ENCODE assay signal across 25 cellular contexts in the genomic region with DNA sequence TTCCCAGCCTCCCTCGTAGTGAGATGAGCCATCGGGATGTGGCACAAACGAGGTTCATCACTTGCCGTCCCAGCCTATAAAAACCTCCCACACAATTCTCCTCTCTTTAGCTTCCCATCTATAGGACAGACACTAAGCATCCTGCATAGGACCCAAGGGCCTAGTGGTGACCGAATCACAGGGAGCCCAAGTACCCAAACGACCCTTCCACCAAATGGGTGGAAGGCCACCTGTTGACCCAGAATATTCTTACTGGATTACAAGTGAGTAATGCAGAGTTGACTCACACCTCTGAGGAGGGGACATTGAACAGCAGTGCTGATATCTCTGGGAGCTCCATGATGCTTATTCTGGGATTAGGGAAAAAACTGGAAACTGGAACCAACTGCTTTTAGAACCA.
"Had no signal": no experiment of that assay in that cellular context is flagged by ENCODE, and none has a peak within 500 bp of the region (broad histone marks: within the 10 kb centered on the region; RNA-seq: fewer than 3 reads in every experiment).

No MANE protein-coding gene starts in this region.

- H3K36me3 ChIP-seq: MG63, WERI-Rb-1 had no signal

- H3K9me3 ChIP-seq: MG63 had no signal

- DNase-seq: activated CD4-positive, alpha-beta memory T cell treated with anti-CD3 and anti-CD28 coated beads, Interleukin-2, amount 10 ng/mL, durations not matched to agents 7 days and 5 days; activated CD4-positive, alpha-beta T cell treated with anti-CD3 and anti-CD28 coated beads for 36 hours; activated CD4-positive, alpha-beta T cell treated with anti-CD3 and anti-CD28 coated beads, Interleukin-2, amount 50 U/mL, for 1 hour; activated gamma-delta T cell; activated naive CD4-positive, alpha-beta T cell treated with anti-CD3 and anti-CD28 coated beads for 36 hours; activated T-cell treated with anti-CD3 and anti-CD28 coated beads for 4 hours; activated T-cell treated with anti-CD3 and anti-CD28 coated beads, Interleukin-2, amount 50 U/mL, for 48 hours; amygdala; MG63; MV-4-11; NCI-H1092 treated with DMSO at 0.1 percent for 48 hours; NCI-H1694; NCI-H2029; NCI-H2107; NCI-H2171 treated with DMSO at 0.1 percent for 48 hours; NCI-H345; NCI-H510A; NCI-H526 treated with DMSO at 0.1 percent for 48 hours; NCI-H82; SIG-M5; WERI-Rb-1 had no signal

- H3K27ac Mint-ChIP-seq: activated CD4-positive, alpha-beta memory T cell treated with anti-CD3 and anti-CD28 coated beads, Interleukin-2, amount 10 ng/mL, durations not matched to agents 7 days and 5 days; activated CD4-positive, alpha-beta T cell treated with anti-CD3 and anti-CD28 coated beads for 36 hours; activated naive CD4-positive, alpha-beta T cell treated with anti-CD3 and anti-CD28 coated beads for 36 hours; activated naive CD8-positive, alpha-beta T cell; activated T-helper 17 cell treated with anti-CD3 and anti-CD28 coated beads, Interleukin-2, amount 50 U/mL, for 72 hours; brain had no signal

- H3K4me3 ChIP-seq: MG63 had no signal

- FAIRE-seq: astrocyte had no signal

- H3K4me1 Mint-ChIP-seq: activated CD4-positive, alpha-beta memory T cell treated with anti-CD3 and anti-CD28 coated beads, Interleukin-2, amount 10 ng/mL, durations not matched to agents 7 days and 5 days; activated CD4-positive, alpha-beta T cell treated with anti-CD3 and anti-CD28 coated beads for 36 hours; activated T-helper 17 cell treated with anti-CD3 and anti-CD28 coated beads, Interleukin-2, amount 50 U/mL, for 72 hours had no signal

- H3K36me3 Mint-ChIP-seq: activated naive CD8-positive, alpha-beta T cell; brain had no signal

- ATAC-seq: activated CD4-positive, alpha-beta T cell treated with anti-CD3 and anti-CD28 coated beads for 36 hours; activated T-helper 17 cell treated with anti-CD3 and anti-CD28 coated beads, Interleukin-2, amount 50 U/mL, for 72 hours had no signal

- H3K9me3 Mint-ChIP-seq: activated CD4-positive, alpha-beta memory T cell treated with anti-CD3 and anti-CD28 coated beads, Interleukin-2, amount 10 ng/mL, durations not matched to agents 7 days and 5 days; activated naive CD4-positive, alpha-beta T cell treated with anti-CD3 and anti-CD28 coated beads for 36 hours; activated T-helper 17 cell treated with anti-CD3 and anti-CD28 coated beads, Interleukin-2, amount 50 U/mL, for 72 hours had no signal

- H3K4me3 Mint-ChIP-seq: activated CD4-positive, alpha-beta memory T cell treated with anti-CD3 and anti-CD28 coated beads, Interleukin-2, amount 10 ng/mL, durations not matched to agents 7 days and 5 days; activated CD4-positive, alpha-beta T cell treated with anti-CD3 and anti-CD28 coated beads for 36 hours; activated naive CD4-positive, alpha-beta T cell treated with anti-CD3 and anti-CD28 coated beads for 36 hours; activated naive CD8-positive, alpha-beta T cell; activated T-helper 17 cell treated with anti-CD3 and anti-CD28 coated beads, Interleukin-2, amount 50 U/mL, for 72 hours; brain had no signal

- H3K27ac ChIP-seq: WERI-Rb-1 had no signal
